Comparison of ENCODE assay signal across 10 cellular contexts in genomic region chr11:61870429-61871039, GRCh38. TPM values are rescaled to one million over a fixed set of nuclear protein-coding genes. Genes with fewer than 3 reads are reported as not detected.
DNase-seq lines count a peak whose midpoint lies in the region; ATAC-seq and TF ChIP-seq lines count a peak whose summit lies in the region.
"Had no signal": no experiment of that assay in that cellular context is flagged by ENCODE, and none has a peak within 500 bp of the region (broad histone marks: within the 10 kb centered on the region; RNA-seq: fewer than 3 reads in every experiment).

No MANE protein-coding gene starts in this region.

- no peak for TF ChIP-seq POLR2A in transverse colon (IDR thresholded peaks at IDR 0.05)

- H3K27me3 ChIP-seq in cardiac muscle cell = no peaks in the 10 kb centered on the region
- no peaks in the 10 kb centered on the region for H3K27me3 ChIP-seq in layer of hippocampus (ENCODE audit: control insufficient read depth, insufficient read depth, low read length)
- no peaks in the 10 kb centered on the region for H3K27me3 ChIP-seq in tibial artery
- peaks cover 13% of the 10 kb centered on the region for H3K27me3 ChIP-seq in transverse colon

- H3K9me3 ChIP-seq in cardiac muscle cell (ENCODE audit: low read depth) (no peaks in the 10 kb centered on the region), tibial artery (no peaks in the 10 kb centered on the region), transverse colon (no peaks in the 10 kb centered on the region)

- ATAC-seq in Right ventricle myocardium superior (ENCODE audit: poor library complexity) (no peak), HG03469 (IDR thresholded peaks at IDR 0.05; ENCODE audit: unreplicated experiment) (no peak)

- no peak for TF ChIP-seq CTCF in cardiac muscle cell (IDR thresholded peaks at IDR 0.05; ENCODE audit: low read depth, low read length)
- no peak for TF ChIP-seq CTCF in astrocyte of the spinal cord (IDR thresholded peaks at IDR 0.05; ENCODE audit: low read depth, low read length)
- no peak for TF ChIP-seq CTCF in tibial artery (IDR thresholded peaks at IDR 0.05)
- TF ChIP-seq CTCF in transverse colon (IDR thresholded peaks at IDR 0.05) = no peak

- intact Hi-C loops in Right ventricle myocardium superior (cut with DNase I) (no loop called here), tibial artery (cut with DNase I; ENCODE audit: low total_unique reads) (loop anchor here (2.0 kb wide), 1 partner anchor 78 kb away; no protein-coding TSS in a partner anchor), transverse colon (cut with DNase I; ENCODE audit: low total_unique reads) (no loop called here), posterior vena cava (cut with DNase I) (no loop called here)

- in situ Hi-C loops in astrocyte of the spinal cord (cut with HindIII; ENCODE audit: low sequenced_read_pairs) = no loop called here
- in situ Hi-C loops in transverse colon (cut with MboI; ENCODE audit: low pct_ligation_motif_present in 1 of 4, low pct_unique_long_range_greater_than_20kb in 1 of 4, low sequenced_read_pairs in 3 of 4) = loop anchor here in 2 of 4 donors (25.0 kb wide), 1 partner anchor 442 kb away; no protein-coding TSS in a partner anchor

- H3K27ac ChIP-seq in cardiac muscle cell (peak overlapping the region; percentile 72), layer of hippocampus (ENCODE audit: low read depth, low read length) (peak overlapping the region; percentile 52), tibial artery (peak overlapping the region; percentile 58 to 74), transverse colon (no peak overlapping the region)

- no peak for TF ChIP-seq EP300 in transverse colon (IDR thresholded peaks at IDR 0.05; ENCODE audit: low read depth)

- H3K4me1 ChIP-seq in cardiac muscle cell (ENCODE audit: low read depth) = peaks cover 27% of the 10 kb centered on the region
- peaks cover 0 to 48% (median 36%) of the 10 kb centered on the region in 4 donors for H3K4me1 ChIP-seq in tibial artery
- peaks cover 0 to 8% (median 0%) of the 10 kb centered on the region in 4 donors for H3K4me1 ChIP-seq in transverse colon

- H3K36me3 ChIP-seq in cardiac muscle cell (no peaks in the 10 kb centered on the region), tibial artery (peaks cover 1 to 30% (median 22%) of the 10 kb centered on the region in 3 donors), transverse colon (no peaks in the 10 kb centered on the region)

- 50% methylated on average over 14 of the region's 14 CpGs; no CpG with 5 or more reads in 1 of the 2 donors for WGBS in transverse colon (ENCODE audit: low coverage in 1 of 2), 2 donors

- H3K4me3 ChIP-seq in cardiac muscle cell = no peak overlapping the region
- no peak overlapping the region for H3K4me3 ChIP-seq in astrocyte of the spinal cord (ENCODE audit: low read depth, low read length)
- H3K4me3 ChIP-seq in tibial artery = no peak overlapping the region
- H3K4me3 ChIP-seq in transverse colon = no peak overlapping the region

- DNase-seq in cardiac muscle cell (ENCODE audit: low read depth in 1 of 2, low spot score in 1 of 2) (peak in 1 of 2 donors; percentile 50), Right ventricle myocardium superior (no peak), astrocyte of the spinal cord (ENCODE audit: low read depth, low spot score) (peak; percentile 40), tibial artery (no peak), transverse colon (no peak), posterior vena cava (ENCODE audit: low spot score) (no peak)
- DNase-seq: AML-193 had no signal

RNA-seq across cellular contexts. Expression of gene FADS3, which starts 20.8 kb away (rescaled TPM):
- total RNA-seq in cardiac muscle cell (42.0 and 42.9 TPM in 2 replicates), Right ventricle myocardium superior (76.0 TPM), transverse colon (10 to 100 TPM; 19.5 to 96.9 (median 31.6) TPM), posterior vena cava (100 to 1,000 TPM in 1 of 2 donors, 10 to 100 TPM in 1; 83.0 to 106 TPM)
- 45.0 and 48.0 TPM in 2 replicates for polyA plus RNA-seq in cardiac muscle cell

RNA-seq across cellular contexts. Expression of gene FADS2, which starts 42.4 kb away (rescaled TPM):
- total RNA-seq in cardiac muscle cell (103 and 239 TPM in 2 replicates), Right ventricle myocardium superior (20.5 TPM), transverse colon (10 to 100 TPM in 1 of 4 donors, 1 to 10 TPM in 3; 2.7 to 28.8 (median 3.9) TPM), posterior vena cava (100 to 1,000 TPM in 1 of 2 donors, 10 to 100 TPM in 1; 60.3 to 123 TPM)
- 129 and 262 TPM in 2 replicates for polyA plus RNA-seq in cardiac muscle cell

RNA-seq across cellular contexts. Expression of gene RAB3IL1, which starts 46.8 kb away (rescaled TPM):
- 6.7 and 11.6 TPM in 2 replicates for total RNA-seq in cardiac muscle cell
- polyA plus RNA-seq in cardiac muscle cell = 8.3 and 14.6 TPM in 2 replicates
- total RNA-seq in Right ventricle myocardium superior = 10.8 TPM
- total RNA-seq in transverse colon = 1 to 10 TPM; 1.2 to 7.6 (median 5.9) TPM
- total RNA-seq in posterior vena cava = 10 to 100 TPM; 26.7 to 31.5 TPM
- total RNA-seq: activated naive CD8-positive, alpha-beta T cell treated with anti-CD3 and anti-CD28 coated beads for 36 hours had no signal

RNA-seq across cellular contexts. Expression of gene FADS1, which starts 53.7 kb away (rescaled TPM):
- total RNA-seq in cardiac muscle cell (114 and 164 TPM in 2 replicates), Right ventricle myocardium superior (21.3 TPM), transverse colon (10 to 100 TPM in 1 of 4 donors, 1 to 10 TPM in 3; 2.2 to 13.8 (median 3.7) TPM), posterior vena cava (10 to 100 TPM; 28.8 to 29.8 TPM)
- 183 and 249 TPM in 2 replicates for polyA plus RNA-seq in cardiac muscle cell

Comparison
In these comparisons a context has a peak if more than half of its experiments do, and no peak if none do; other contexts are left out.
1. H3K27ac ChIP-seq: peak in cardiac muscle cell (single experiment), layer of hippocampus (single experiment) and tibial artery (2 of 2); none in transverse colon (0 of 4).